ENCODE assay signal across 22 cellular contexts in the genomic region with DNA sequence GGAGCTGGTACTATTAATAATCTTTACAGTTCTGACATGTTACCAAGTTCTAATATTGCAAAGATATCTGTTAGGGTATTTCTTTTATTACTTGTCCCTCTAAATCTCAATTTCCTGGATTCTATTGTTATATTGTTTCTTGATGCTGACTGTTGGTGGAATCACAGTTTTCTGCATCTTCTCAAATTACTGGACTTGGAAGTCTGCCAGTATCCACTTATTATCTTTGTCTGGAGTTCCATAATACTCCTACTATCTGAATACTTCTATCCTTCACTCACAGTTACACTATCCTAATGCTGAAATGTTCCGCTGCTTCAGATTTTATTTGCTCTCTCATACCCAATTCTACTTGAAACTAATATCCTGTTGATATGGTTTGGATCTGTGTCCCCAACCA.
"Had no signal": no experiment of that assay in that cellular context is flagged by ENCODE, and none has a peak within 500 bp of the region (broad histone marks: within the 10 kb centered on the region; RNA-seq: fewer than 3 reads in every experiment).

No MANE protein-coding gene starts in this region.

- H3K27ac Mint-ChIP-seq: activated CD8-positive, alpha-beta T cell treated with anti-CD3 and anti-CD28 coated beads, Interleukin-2, amount 10 ng/mL, durations not matched to agents 7 days and 5 days; activated naive CD4-positive, alpha-beta T cell treated with anti-CD3 and anti-CD28 coated beads, Interleukin-2, amount 50 U/mL, for 72 hours; brain; mesothelial cell of epicardium; naive thymus-derived CD8-positive, alpha-beta T cell; neural progenitor cell; stimulated activated effector memory CD8-positive, alpha-beta T cell treated with anti-CD3 and anti-CD28 coated beads, Interleukin-12 subunit alpha, Interleukin-12 subunit beta, amount 100 ng/mL, for 72 hours; stimulated activated naive CD8-positive, alpha-beta T cell treated with anti-CD3 and anti-CD28 coated beads, Interleukin-15, amount 100 ng/mL, for 72 hours had no signal

- H3K36me3 ChIP-seq: left ventricle myocardium inferior, neural progenitor cell, right lobe of liver, tibial artery had no signal

- ATAC-seq: activated CD8-positive, alpha-beta T cell treated with anti-CD3 and anti-CD28 coated beads, Interleukin-2, amount 10 ng/mL, durations not matched to agents 7 days and 5 days; activated naive CD4-positive, alpha-beta T cell treated with anti-CD3 and anti-CD28 coated beads, Interleukin-2, amount 50 U/mL, for 72 hours; foreskin keratinocyte; naive thymus-derived CD8-positive, alpha-beta T cell; right lobe of liver; stimulated activated effector memory CD8-positive, alpha-beta T cell treated with anti-CD3 and anti-CD28 coated beads, Interleukin-12 subunit alpha, Interleukin-12 subunit beta, amount 100 ng/mL, for 72 hours; stimulated activated naive CD8-positive, alpha-beta T cell treated with anti-CD3 and anti-CD28 coated beads, Interleukin-15, amount 100 ng/mL, for 72 hours had no signal

- H3K4me3 ChIP-seq: hepatocyte, left ventricle myocardium inferior, neural progenitor cell, right lobe of liver, skin epidermis, tibial artery had no signal

- DNase-seq: activated CD4-positive, alpha-beta T cell treated with anti-CD3 and anti-CD28 coated beads for 1 hour; activated CD4-positive, alpha-beta T cell treated with anti-CD3 and anti-CD28 coated beads, Interleukin-2, amount 50 U/mL, for 1 hour; activated CD8-positive, alpha-beta T cell treated with anti-CD3 and anti-CD28 coated beads, Interleukin-2, amount 10 ng/mL, durations not matched to agents 7 days and 5 days; activated gamma-delta T cell treated with Interleukin-2 at 50 U/mL for 16 hours; aorta; effector CD8-positive, alpha-beta T cell; foreskin keratinocyte; kidney glomerular epithelial cell; left ventricle myocardium inferior; naive thymus-derived CD8-positive, alpha-beta T cell; posterior cingulate gyrus; right lobe of liver; stimulated activated CD4-positive, alpha-beta T cell treated with anti-CD3 and anti-CD28 coated beads, Interleukin-1b, Interleukin-23, amount 100 ng/mL, for 48 hours; stimulated activated naive CD8-positive, alpha-beta T cell treated with anti-CD3 and anti-CD28 coated beads, Interleukin-15, amount 100 ng/mL, for 72 hours; tibial artery had no signal

- H3K4me1 Mint-ChIP-seq: naive thymus-derived CD8-positive, alpha-beta T cell; stimulated activated effector memory CD8-positive, alpha-beta T cell treated with anti-CD3 and anti-CD28 coated beads, Interleukin-12 subunit alpha, Interleukin-12 subunit beta, amount 100 ng/mL, for 72 hours; stimulated activated naive CD8-positive, alpha-beta T cell treated with anti-CD3 and anti-CD28 coated beads, Interleukin-15, amount 100 ng/mL, for 72 hours had no signal

- H3K27me3 Mint-ChIP-seq: naive thymus-derived CD8-positive, alpha-beta T cell; stimulated activated naive CD8-positive, alpha-beta T cell treated with anti-CD3 and anti-CD28 coated beads, Interleukin-15, amount 100 ng/mL, for 72 hours had no signal

- H3K9me3 ChIP-seq: right lobe of liver had no signal

- H3K27me3 ChIP-seq: foreskin keratinocyte, hepatocyte, neural progenitor cell, right lobe of liver, tibial artery had no signal

- H3K27ac ChIP-seq: foreskin keratinocyte, hepatocyte, left ventricle myocardium inferior, neural progenitor cell, right lobe of liver, skin epidermis, tibial artery had no signal

- H3K4me1 ChIP-seq: foreskin keratinocyte, left ventricle myocardium inferior, neural progenitor cell, right lobe of liver, tibial artery had no signal

- H3K36me3 Mint-ChIP-seq: activated naive CD4-positive, alpha-beta T cell treated with anti-CD3 and anti-CD28 coated beads, Interleukin-2, amount 50 U/mL, for 72 hours; mesothelial cell of epicardium; neural progenitor cell; stimulated activated effector memory CD8-positive, alpha-beta T cell treated with anti-CD3 and anti-CD28 coated beads, Interleukin-12 subunit alpha, Interleukin-12 subunit beta, amount 100 ng/mL, for 72 hours had no signal

- H3K4me3 Mint-ChIP-seq: activated CD8-positive, alpha-beta T cell treated with anti-CD3 and anti-CD28 coated beads, Interleukin-2, amount 10 ng/mL, durations not matched to agents 7 days and 5 days; brain; mesothelial cell of epicardium; naive thymus-derived CD8-positive, alpha-beta T cell; neural progenitor cell; stimulated activated effector memory CD8-positive, alpha-beta T cell treated with anti-CD3 and anti-CD28 coated beads, Interleukin-12 subunit alpha, Interleukin-12 subunit beta, amount 100 ng/mL, for 72 hours; stimulated activated naive CD8-positive, alpha-beta T cell treated with anti-CD3 and anti-CD28 coated beads, Interleukin-15, amount 100 ng/mL, for 72 hours had no signal
